In the genomic region with DNA sequence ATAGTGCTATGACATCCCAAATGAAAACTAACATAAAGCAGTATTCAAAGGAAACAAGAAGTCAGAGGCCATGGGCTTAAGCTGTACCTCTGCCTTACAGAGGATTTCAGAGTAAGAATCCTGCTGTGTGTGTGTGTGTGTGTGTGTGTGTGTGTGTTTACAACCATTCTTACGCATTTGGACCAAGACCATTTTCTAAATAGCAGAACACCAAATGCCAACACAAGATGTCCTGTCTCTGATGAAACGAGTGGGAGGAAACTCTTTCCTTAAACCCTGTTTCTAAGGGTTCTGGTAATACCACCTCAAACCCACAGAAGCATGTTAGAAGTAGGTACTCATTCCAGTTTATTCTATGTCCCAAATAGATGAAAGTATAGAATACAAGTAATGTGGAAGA, we compare ENCODE assay signal across 13 cellular contexts.
"Had no signal": no experiment of that assay in that cellular context is flagged by ENCODE, and none has a peak within 500 bp of the region (broad histone marks: within the 10 kb centered on the region; RNA-seq: fewer than 3 reads in every experiment).

No MANE protein-coding gene starts in this region.

- H3K36me3 ChIP-seq: right lobe of liver had no signal

- H3K9me3 Mint-ChIP-seq: activated CD4-positive, alpha-beta T cell treated with anti-CD3 and anti-CD28 coated beads, Interleukin-2, amount 10 ng/mL, durations not matched to agents 24 days and 14 days; T-helper 1 cell treated with Interleukin-12 subunit alpha and Interleukin-12 subunit beta and Interleukin-4 antibody, amounts not matched to agents 30 μg/mL and 1 μg/mL, for 36 hours had no signal

- H3K4me3 Mint-ChIP-seq: activated CD4-positive, alpha-beta T cell treated with anti-CD3 and anti-CD28 coated beads, Interleukin-2, amount 10 ng/mL, durations not matched to agents 24 days and 14 days; T-helper 1 cell treated with Interleukin-12 subunit alpha and Interleukin-12 subunit beta and Interleukin-4 antibody, amounts not matched to agents 30 μg/mL and 1 μg/mL, for 36 hours had no signal

- FAIRE-seq: kidney had no signal

- DNase-seq: activated CD4-positive, alpha-beta T cell treated with anti-CD3 and anti-CD28 coated beads, Interleukin-2, amount 10 ng/mL, durations not matched to agents 24 days and 14 days; activated naive CD4-positive, alpha-beta T cell treated with Interleukin-2 at 50 U/mL for 16 hours; cortex of kidney; effector CD8-positive, alpha-beta T cell; foreskin keratinocyte; kidney; psoas muscle; right lobe of liver; stimulated activated CD4-positive, alpha-beta T cell treated with anti-CD3 and anti-CD28 coated beads, Interleukin-12 subunit alpha, Interleukin-12 subunit beta, amount 100 ng/mL, for 4 hours; stimulated activated naive CD4-positive, alpha-beta T cell treated with Interleukin-2 at 50 U/mL for 16 hours had no signal

- H3K27ac ChIP-seq: epithelial cell of prostate, foreskin keratinocyte, psoas muscle, right lobe of liver, SK-N-MC had no signal

- H3K27ac Mint-ChIP-seq: activated CD4-positive, alpha-beta T cell treated with anti-CD3 and anti-CD28 coated beads, Interleukin-2, amount 10 ng/mL, durations not matched to agents 24 days and 14 days; T-helper 1 cell treated with Interleukin-12 subunit alpha and Interleukin-12 subunit beta and Interleukin-4 antibody, amounts not matched to agents 30 μg/mL and 1 μg/mL, for 36 hours had no signal

- H3K4me1 Mint-ChIP-seq: activated CD4-positive, alpha-beta T cell treated with anti-CD3 and anti-CD28 coated beads, Interleukin-2, amount 10 ng/mL, durations not matched to agents 24 days and 14 days had no signal

- H3K4me1 ChIP-seq: right lobe of liver had no signal

- H3K9me3 ChIP-seq: psoas muscle, right lobe of liver had no signal

- H3K27me3 ChIP-seq: foreskin keratinocyte, right lobe of liver had no signal

- H3K4me3 ChIP-seq: psoas muscle, right lobe of liver, SK-N-MC had no signal
